8 cellular contexts compared by ENCODE assay signal in genomic region chr6:79868098-79868722, GRCh38.
DNase-seq lines count a peak whose midpoint lies in the region; ATAC-seq and TF ChIP-seq lines count a peak whose summit lies in the region.

No MANE protein-coding gene starts in this region.

- no peaks in the 10 kb centered on the region for H3K27me3 Mint-ChIP-seq in activated T-helper 17 cell treated with anti-CD3 and anti-CD28 coated beads, Interleukin-2, amount 50 U/mL, for 72 hours

- H3K27ac Mint-ChIP-seq in activated T-helper 17 cell treated with anti-CD3 and anti-CD28 coated beads, Interleukin-2, amount 50 U/mL, for 72 hours = no peak overlapping the region

- H3K4me3 ChIP-seq in RWPE2 (ENCODE audit: severe bottlenecking) (no peak overlapping the region), lower lobe of right lung (no peak overlapping the region)

- no peaks in the 10 kb centered on the region for H3K27me3 ChIP-seq in RWPE2 (ENCODE audit: insufficient read depth, poor library complexity, severe bottlenecking)
- H3K27me3 ChIP-seq in lower lobe of right lung (ENCODE audit: low read depth) = no peaks in the 10 kb centered on the region

- H3K36me3 ChIP-seq in RWPE2 (ENCODE audit: low read depth) (no peaks in the 10 kb centered on the region), lower lobe of right lung (no peaks in the 10 kb centered on the region)

- intact Hi-C loops in lower lobe of right lung (cut with DNase I) = no loop called here

- no peaks in the 10 kb centered on the region for H3K9me3 ChIP-seq in RWPE2 (ENCODE audit: severe bottlenecking)
- no peaks in the 10 kb centered on the region for H3K9me3 ChIP-seq in lower lobe of right lung

- no peak overlapping the region for H3K4me3 Mint-ChIP-seq in activated T-helper 17 cell treated with anti-CD3 and anti-CD28 coated beads, Interleukin-2, amount 50 U/mL, for 72 hours

- ATAC-seq in GM19452 (IDR thresholded peaks at IDR 0.05; ENCODE audit: unreplicated experiment) (peak; percentile 37), RWPE2 (ENCODE audit: low read depth) (no peak), lower lobe of right lung (peak; percentile 48 to 49), HG03439 (IDR thresholded peaks at IDR 0.05; ENCODE audit: unreplicated experiment) (no peak)
- ATAC-seq in activated T-helper 17 cell treated with anti-CD3 and anti-CD28 coated beads, Interleukin-2, amount 50 U/mL, for 72 hours (replicated peaks) = no peak

- peaks cover 8% of the 10 kb centered on the region for H3K4me1 Mint-ChIP-seq in activated T-helper 17 cell treated with anti-CD3 and anti-CD28 coated beads, Interleukin-2, amount 50 U/mL, for 72 hours

- DNase-seq in DMS153 (lab: John Stamatoyannopoulos, UW) (peak; percentile 88), NCI-H1092 treated with DMSO at 0.1 percent for 48 hours (lab: John Stamatoyannopoulos, UW) (peak; percentile 86), RWPE2 (ENCODE audit: low spot score) (no peak), dedifferentiated amniotic fluid mesenchymal stem cell (ENCODE audit: extremely low spot score) (peak; percentile 82), lower lobe of right lung (no peak)

- TF ChIP-seq CTCF in RWPE2 (IDR thresholded peaks at IDR 0.05; ENCODE audit: poor library complexity, severe bottlenecking) (peak; percentile 83), lower lobe of right lung (IDR thresholded peaks at IDR 0.05) (peak; percentile 54)

- H3K36me3 Mint-ChIP-seq in activated T-helper 17 cell treated with anti-CD3 and anti-CD28 coated beads, Interleukin-2, amount 50 U/mL, for 72 hours (ENCODE audit: low read depth) = no peaks in the 10 kb centered on the region

- H3K27ac ChIP-seq in RWPE2 (ENCODE audit: poor library complexity, severe bottlenecking) (no peak overlapping the region), lower lobe of right lung (no peak overlapping the region)

- H3K4me1 ChIP-seq in RWPE2 (ENCODE audit: insufficient read depth, poor library complexity, severe bottlenecking) (peaks cover 18% of the 10 kb centered on the region), lower lobe of right lung (peaks cover 8% of the 10 kb centered on the region)

- no peaks in the 10 kb centered on the region for H3K9me3 Mint-ChIP-seq in activated T-helper 17 cell treated with anti-CD3 and anti-CD28 coated beads, Interleukin-2, amount 50 U/mL, for 72 hours

Comparison
In these comparisons a context has a peak if more than half of its experiments do, and no peak if none do; other contexts are left out.
1. DNase-seq: peak in DMS153 (single experiment), NCI-H1092 treated with DMSO at 0.1 percent for 48 hours (single experiment) and dedifferentiated amniotic fluid mesenchymal stem cell (single experiment); none in RWPE2 (single experiment) and lower lobe of right lung (single experiment).
2. ATAC-seq: peak in GM19452 (single experiment) and lower lobe of right lung (2 of 2); none in RWPE2 (single experiment), HG03439 (single experiment) and activated T-helper 17 cell treated with anti-CD3 and anti-CD28 coated beads, Interleukin-2, amount 50 U/mL, for 72 hours (single experiment).